In genomic region chr20:32437391-32438074, GRCh38 we compare ENCODE assay signal across 1 cellular context.
A peak's percentile ranks its signal among the peaks of the same experiment; 100 is the strongest.
TF ChIP-seq lines count a peak whose summit lies in the region.

No MANE protein-coding gene starts in this region.

TF ChIP-seq in HepG2, 621 proteins besides CTCF, POLR2A, EP300 and RAD21 (continued from another document):
- TF ChIP-seq ZNF318 (CRISPR knock-in tag; IDR thresholded peaks at IDR 0.05) (0 out of 2 replicates have a peak, but pooled peaks have one; percentile 74), ZNF317 (CRISPR knock-in tag; IDR thresholded peaks at IDR 0.05) (0 out of 2 replicates have a peak, but pooled peaks have one; percentile 37), ZNF619 (CRISPR knock-in tag; IDR thresholded peaks at IDR 0.05) (no peak), NR2C2 (CRISPR knock-in tag; IDR thresholded peaks at IDR 0.05; ENCODE audit: borderline replicate concordance) (peak; percentile 77), FOSL2 (CRISPR knock-in tag; IDR thresholded peaks at IDR 0.05) (peak; percentile 97), HMGXB4 (CRISPR knock-in tag; IDR thresholded peaks at IDR 0.05; ENCODE audit: borderline replicate concordance in 1 of 2, low read depth in 1 of 2) (peak; percentile 30 to 31; a peak in 1 of 4 replicates), ZNF558 (CRISPR knock-in tag; IDR thresholded peaks at IDR 0.05; ENCODE audit: borderline replicate concordance) (no peak), NCOA2 (CRISPR knock-in tag; IDR thresholded peaks at IDR 0.05) (peak; percentile 27; the same call in 1 of the 2 replicates), GATAD2A (CRISPR knock-in tag; IDR thresholded peaks at IDR 0.05) (peak; percentile 79), XRCC5 (optimal IDR thresholded peaks at IDR 0.05; ENCODE audit: low read length) (peak; percentile 94), ZNF350 (CRISPR knock-in tag; IDR thresholded peaks at IDR 0.05; ENCODE audit: borderline replicate concordance, low read depth) (peak; percentile 31; the same call in 1 of the 2 replicates), PTBP1 (IDR thresholded peaks at IDR 0.05; ENCODE audit: low read depth, low read length, poor library complexity, severe bottlenecking) (no peak), RXRA (CRISPR knock-in tag; IDR thresholded peaks at IDR 0.05) (peak; percentile 82; the same call in 1 of the 2 replicates), SMC3 (IDR thresholded peaks at IDR 0.05; ENCODE audit: low read length) (peak; percentile 95), ERF (CRISPR knock-in tag; IDR thresholded peaks at IDR 0.05) (peak; percentile 73; the same call in 1 of the 2 replicates), STAG1 (CRISPR knock-in tag; IDR thresholded peaks at IDR 0.05) (peak; percentile 73), TERF1 (CRISPR knock-in tag; IDR thresholded peaks at IDR 0.05) (no peak), MYPOP (CRISPR knock-in tag; IDR thresholded peaks at IDR 0.05) (0 out of 2 replicates have a peak, but pooled peaks have one; percentile 12), TCF12 (IDR thresholded peaks at IDR 0.05) (no peak), TCF12 (CRISPR knock-in tag; IDR thresholded peaks at IDR 0.05) (peak; percentile 65; the same call in 1 of the 2 replicates), CCAR2 (optimal IDR thresholded peaks at IDR 0.05; ENCODE audit: low read depth, low read length) (peak; percentile 73), JUND (CRISPR knock-in tag; IDR thresholded peaks at IDR 0.05) (peak; percentile 68; the same call in 1 of the 2 replicates), ZNF484 (CRISPR knock-in tag; IDR thresholded peaks at IDR 0.05; ENCODE audit: borderline replicate concordance, low read depth) (no peak), SOX13 (IDR thresholded peaks at IDR 0.05) (no peak), SOX13 (CRISPR knock-in tag; conservative IDR thresholded peaks at IDR 0.05 in 1 of 2, IDR thresholded peaks at IDR 0.05 in 1 of 2) (peak in 1 of 2 experiments; percentile 56; a peak in 1 of 4 replicates), YEATS2 (CRISPR knock-in tag; IDR thresholded peaks at IDR 0.05; ENCODE audit: borderline replicate concordance) (peak; percentile 69; the same call in 1 of the 2 replicates), RXRB (CRISPR knock-in tag; IDR thresholded peaks at IDR 0.05; ENCODE audit: borderline replicate concordance) (peak; percentile 61; the same call in 1 of the 2 replicates), ZNF652 (CRISPR knock-in tag; IDR thresholded peaks at IDR 0.05; ENCODE audit: borderline replicate concordance, low read depth) (peak; percentile 97)
- TF ChIP-seq, protein P1, sequence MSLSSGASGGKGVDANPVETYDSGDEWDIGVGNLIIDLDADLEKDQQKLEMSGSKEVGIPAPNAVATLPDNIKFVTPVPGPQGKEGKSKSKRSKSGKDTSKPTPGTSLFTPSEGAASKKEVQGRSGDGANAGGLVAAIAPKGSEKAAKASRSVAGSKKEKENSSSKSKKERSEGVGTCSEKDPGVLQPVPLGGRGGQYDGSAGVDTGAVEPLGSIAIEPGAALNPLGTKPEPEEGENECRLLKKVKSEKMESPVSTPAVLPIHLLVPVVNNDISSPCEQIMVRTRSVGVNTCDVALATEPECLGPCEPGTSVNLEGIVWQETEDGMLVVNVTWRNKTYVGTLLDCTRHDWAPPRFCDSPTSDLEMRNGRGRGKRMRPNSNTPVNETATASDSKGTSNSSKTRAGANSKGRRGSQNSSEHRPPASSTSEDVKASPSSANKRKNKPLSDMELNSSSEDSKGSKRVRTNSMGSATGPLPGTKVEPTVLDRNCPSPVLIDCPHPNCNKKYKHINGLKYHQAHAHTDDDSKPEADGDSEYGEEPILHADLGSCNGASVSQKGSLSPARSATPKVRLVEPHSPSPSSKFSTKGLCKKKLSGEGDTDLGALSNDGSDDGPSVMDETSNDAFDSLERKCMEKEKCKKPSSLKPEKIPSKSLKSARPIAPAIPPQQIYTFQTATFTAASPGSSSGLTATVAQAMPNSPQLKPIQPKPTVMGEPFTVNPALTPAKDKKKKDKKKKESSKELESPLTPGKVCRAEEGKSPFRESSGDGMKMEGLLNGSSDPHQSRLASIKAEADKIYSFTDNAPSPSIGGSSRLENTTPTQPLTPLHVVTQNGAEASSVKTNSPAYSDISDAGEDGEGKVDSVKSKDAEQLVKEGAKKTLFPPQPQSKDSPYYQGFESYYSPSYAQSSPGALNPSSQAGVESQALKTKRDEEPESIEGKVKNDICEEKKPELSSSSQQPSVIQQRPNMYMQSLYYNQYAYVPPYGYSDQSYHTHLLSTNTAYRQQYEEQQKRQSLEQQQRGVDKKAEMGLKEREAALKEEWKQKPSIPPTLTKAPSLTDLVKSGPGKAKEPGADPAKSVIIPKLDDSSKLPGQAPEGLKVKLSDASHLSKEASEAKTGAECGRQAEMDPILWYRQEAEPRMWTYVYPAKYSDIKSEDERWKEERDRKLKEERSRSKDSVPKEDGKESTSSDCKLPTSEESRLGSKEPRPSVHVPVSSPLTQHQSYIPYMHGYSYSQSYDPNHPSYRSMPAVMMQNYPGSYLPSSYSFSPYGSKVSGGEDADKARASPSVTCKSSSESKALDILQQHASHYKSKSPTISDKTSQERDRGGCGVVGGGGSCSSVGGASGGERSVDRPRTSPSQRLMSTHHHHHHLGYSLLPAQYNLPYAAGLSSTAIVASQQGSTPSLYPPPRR (CRISPR knock-in tag; IDR thresholded peaks at IDR 0.05; ENCODE audit: borderline replicate concordance), result 0 out of 2 replicates have a peak, but pooled peaks have one; percentile 16
TF ChIP-seq in HepG2: peak in this region for 126.
